ENCODE assay signal across 22 cellular contexts in the genomic region with DNA sequence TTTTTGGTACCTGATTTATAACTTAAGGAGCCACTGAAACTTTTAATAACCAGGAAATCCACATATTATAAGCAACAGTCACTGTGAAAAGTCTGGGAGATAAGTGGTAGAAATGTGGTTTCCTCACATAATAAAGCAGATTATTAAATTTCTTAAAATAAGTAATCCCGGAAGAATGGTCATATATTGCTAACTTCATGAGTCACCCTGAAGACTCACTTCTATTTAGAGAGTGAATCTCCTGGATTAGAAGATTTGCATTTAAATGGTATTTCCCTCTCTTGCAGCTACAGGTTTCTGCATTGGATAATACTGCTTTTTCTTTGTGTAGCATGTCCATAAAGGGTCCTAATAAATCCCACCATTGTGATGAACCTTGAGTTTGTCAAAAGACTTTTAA.
DNase-seq lines count a peak whose midpoint lies in the region; TF ChIP-seq lines count a peak whose summit lies in the region.
"Had no signal": no experiment of that assay in that cellular context is flagged by ENCODE, and none has a peak within 500 bp of the region (broad histone marks: within the 10 kb centered on the region; RNA-seq: fewer than 3 reads in every experiment).

No MANE protein-coding gene starts in this region.

- TF ChIP-seq CTCF in retinal pigment epithelial cell (conservative IDR thresholded peaks at IDR 0.05; ENCODE audit: low read depth, low read length) (no peak), osteocyte (IDR thresholded peaks at IDR 0.05) (no peak)

- 48 to 53% methylated on average over 1 of the region's 1 CpG for WGBS in GM23248 (ENCODE audit: low coverage in 1 of 2, low lambda C conversion rate in 2 of 2, missing lambda C conversion rate in 2 of 2), 2 experiments

- H3K4me1 Mint-ChIP-seq in osteocyte (ENCODE audit: unreplicated experiment), result no peaks in the 10 kb centered on the region
- no peaks in the 10 kb centered on the region for H3K4me1 Mint-ChIP-seq in activated CD4-positive, alpha-beta memory T cell treated with anti-CD3 and anti-CD28 coated beads, Interleukin-2, amount 10 ng/mL, durations not matched to agents 7 days and 5 days
- H3K4me1 Mint-ChIP-seq: T-cell had no signal

- no peaks in the 10 kb centered on the region for H3K9me3 ChIP-seq in GM23248 (ENCODE audit: low read depth)
- H3K9me3 ChIP-seq: A549, BLaER1, Caco-2 had no signal

- CTCF ChIA-PET in activated CD4-positive, alpha-beta memory T cell treated with anti-CD3 and anti-CD28 coated beads, Interleukin-2, amount 10 ng/mL, durations not matched to agents 7 days and 5 days (lab: Charles Lee), result no interaction called here

- H3K9me3 Mint-ChIP-seq in osteocyte (ENCODE audit: unreplicated experiment), result no peaks in the 10 kb centered on the region
- H3K9me3 Mint-ChIP-seq in activated CD4-positive, alpha-beta memory T cell treated with anti-CD3 and anti-CD28 coated beads, Interleukin-2, amount 10 ng/mL, durations not matched to agents 7 days and 5 days, result peaks cover 11% of the 10 kb centered on the region

- H3K36me3 Mint-ChIP-seq in osteocyte (ENCODE audit: unreplicated experiment), result no peaks in the 10 kb centered on the region
- no peaks in the 10 kb centered on the region for H3K36me3 Mint-ChIP-seq in activated CD4-positive, alpha-beta memory T cell treated with anti-CD3 and anti-CD28 coated beads, Interleukin-2, amount 10 ng/mL, durations not matched to agents 7 days and 5 days (ENCODE audit: low read depth)
- H3K36me3 Mint-ChIP-seq: T-cell had no signal

- POLR2A ChIA-PET in activated CD4-positive, alpha-beta memory T cell treated with anti-CD3 and anti-CD28 coated beads, Interleukin-2, amount 10 ng/mL, durations not matched to agents 7 days and 5 days (lab: Charles Lee), result no interaction called here

- H3K36me3 ChIP-seq in GM23248 (ENCODE audit: low read depth), result no peaks in the 10 kb centered on the region
- H3K36me3 ChIP-seq: BLaER1 had no signal

- no peak overlapping the region for H3K9ac ChIP-seq in GM23248
- H3K9ac ChIP-seq: BLaER1 had no signal

- H3K9me2 ChIP-seq in GM23248 (ENCODE audit: insufficient read depth), result no peaks in the 10 kb centered on the region; the same call in 1 of the 2 replicates

- no peak overlapping the region for H3K4me2 ChIP-seq in GM23248 (ENCODE audit: unreplicated experiment)
- H3K4me2 ChIP-seq: A549, BLaER1 had no signal

- no peaks in the 10 kb centered on the region for H3K4me1 ChIP-seq in GM23248 (ENCODE audit: insufficient read depth)
- H3K4me1 ChIP-seq: A549, BLaER1, Caco-2 had no signal

- no peaks in the 10 kb centered on the region for H3K79me2 ChIP-seq in GM23248 (ENCODE audit: insufficient read depth)

- no peaks in the 10 kb centered on the region for H3K27me3 Mint-ChIP-seq in osteocyte (ENCODE audit: unreplicated experiment)
- no peaks in the 10 kb centered on the region for H3K27me3 Mint-ChIP-seq in activated CD4-positive, alpha-beta memory T cell treated with anti-CD3 and anti-CD28 coated beads, Interleukin-2, amount 10 ng/mL, durations not matched to agents 7 days and 5 days
- H3K27me3 Mint-ChIP-seq: CD4-positive, alpha-beta T cell; T-cell had no signal

- no peaks in the 10 kb centered on the region for H4K20me1 ChIP-seq in GM23248 (ENCODE audit: insufficient read depth)
- H4K20me1 ChIP-seq: BLaER1 had no signal

- in situ Hi-C loops in GM23248 (cut with MboI), result no loop called here

- H3K4me3 ChIP-seq in GM23248 (no peak overlapping the region), retinal pigment epithelial cell (ENCODE audit: low read length) (no peak overlapping the region)
- H3K4me3 ChIP-seq: A549, BLaER1 had no signal

- H3K27ac ChIP-seq in GM23248 (no peak overlapping the region), epithelial cell of prostate (peak overlapping the region; percentile 19)
- H3K27ac ChIP-seq: A549, BLaER1, HL-60 had no signal

- DNase-seq in GM23248 (peak; percentile 15), RKO (ENCODE audit: low spot score) (peak; percentile 45), epithelial cell of prostate (ENCODE audit: low read depth, low spot score) (no peak), retinal pigment epithelial cell (ENCODE audit: low read depth) (peak; percentile 45), SW480 (ENCODE audit: low spot score) (no peak), osteocyte (ENCODE audit: extremely low spot score, unreplicated experiment) (no peak)
- no peak for DNase-seq in activated CD4-positive, alpha-beta memory T cell treated with anti-CD3 and anti-CD28 coated beads, Interleukin-2, amount 10 ng/mL, durations not matched to agents 7 days and 5 days
- DNase-seq: Caco-2; CD4-positive, alpha-beta T cell; DMS 273 treated with DMSO at 0.1 percent for 48 hours; DND-41; GOT3; HCEC 1CT; IMR-90; NCI-H1105; NCI-H2029 treated with DMSO at 0.1 percent for 48 hours; NCI-H526; SHP77; T-cell had no signal

- no peak overlapping the region for H2AFZ ChIP-seq in GM23248

- no peaks in the 10 kb centered on the region for H3F3A ChIP-seq in GM23248 (ENCODE audit: insufficient read depth)

- H3K27me3 ChIP-seq in GM23248 (replicated peaks; ENCODE audit: insufficient read depth), result no peaks in the 10 kb centered on the region
- H3K27me3 ChIP-seq: BLaER1 had no signal

- no peak overlapping the region for H3K4me3 Mint-ChIP-seq in osteocyte (ENCODE audit: unreplicated experiment)
- H3K4me3 Mint-ChIP-seq in activated CD4-positive, alpha-beta memory T cell treated with anti-CD3 and anti-CD28 coated beads, Interleukin-2, amount 10 ng/mL, durations not matched to agents 7 days and 5 days, result no peak overlapping the region
- H3K4me3 Mint-ChIP-seq: CD4-positive, alpha-beta T cell; T-cell had no signal

- H3K27ac Mint-ChIP-seq in osteocyte (ENCODE audit: unreplicated experiment), result no peak overlapping the region
- no peak overlapping the region for H3K27ac Mint-ChIP-seq in activated CD4-positive, alpha-beta memory T cell treated with anti-CD3 and anti-CD28 coated beads, Interleukin-2, amount 10 ng/mL, durations not matched to agents 7 days and 5 days
- H3K27ac Mint-ChIP-seq: CD4-positive, alpha-beta T cell; T-cell had no signal

Comparison
In these comparisons a context has a peak if more than half of its experiments do, and no peak if none do; other contexts are left out.
1. DNase-seq: peak in GM23248 (single experiment), RKO (single experiment) and retinal pigment epithelial cell (single experiment); none in epithelial cell of prostate (single experiment), SW480 (single experiment), osteocyte (single experiment) and activated CD4-positive, alpha-beta memory T cell treated with anti-CD3 and anti-CD28 coated beads, Interleukin-2, amount 10 ng/mL, durations not matched to agents 7 days and 5 days (single experiment).